9 cellular contexts compared by ENCODE assay signal in genomic region chr4:85968945-85969830, GRCh38.
DNase-seq lines count a peak whose midpoint lies in the region; ATAC-seq lines count a peak whose summit lies in the region.
"Had no signal": no experiment of that assay in that cellular context is flagged by ENCODE, and none has a peak within 500 bp of the region (broad histone marks: within the 10 kb centered on the region; RNA-seq: fewer than 3 reads in every experiment).

No MANE protein-coding gene starts in this region.

- H3K27ac Mint-ChIP-seq in memory B cell, result no peak overlapping the region
- H3K27ac Mint-ChIP-seq: activated naive CD8-positive, alpha-beta T cell treated with anti-CD3 and anti-CD28 coated beads, Interleukin-2, amount 10 ng/mL, durations not matched to agents 7 days and 5 days had no signal

- no peaks in the 10 kb centered on the region for H3K27me3 Mint-ChIP-seq in memory B cell
- H3K27me3 Mint-ChIP-seq: activated naive CD8-positive, alpha-beta T cell treated with anti-CD3 and anti-CD28 coated beads, Interleukin-2, amount 10 ng/mL, durations not matched to agents 7 days and 5 days had no signal

- H3K4me1 Mint-ChIP-seq in memory B cell, result peaks cover 10% of the 10 kb centered on the region
- H3K4me1 Mint-ChIP-seq: activated naive CD8-positive, alpha-beta T cell treated with anti-CD3 and anti-CD28 coated beads, Interleukin-2, amount 10 ng/mL, durations not matched to agents 7 days and 5 days had no signal

- peaks cover 6% of the 10 kb centered on the region for H3K9me3 Mint-ChIP-seq in memory B cell
- H3K9me3 Mint-ChIP-seq: activated naive CD8-positive, alpha-beta T cell treated with anti-CD3 and anti-CD28 coated beads, Interleukin-2, amount 10 ng/mL, durations not matched to agents 7 days and 5 days had no signal

- ATAC-seq in HG02973 (IDR thresholded peaks at IDR 0.05; ENCODE audit: unreplicated experiment) (peak; percentile 69), memory B cell (ENCODE audit: low read depth) (peak; percentile 62)

- no peak overlapping the region for H3K4me3 Mint-ChIP-seq in memory B cell
- H3K4me3 Mint-ChIP-seq: activated naive CD8-positive, alpha-beta T cell treated with anti-CD3 and anti-CD28 coated beads, Interleukin-2, amount 10 ng/mL, durations not matched to agents 7 days and 5 days had no signal

- DNase-seq in NCI-H526 (lab: John Stamatoyannopoulos, UW) (peak; percentile 7 to 55), NCI-H526 treated with DMSO at 0.1 percent for 48 hours (lab: John Stamatoyannopoulos, UW) (no peak), NCI-H345 treated with DMSO at 0.1 percent for 48 hours (lab: John Stamatoyannopoulos, UW; ENCODE audit: unreplicated experiment) (peak; percentile 14), cerebellar cortex (ENCODE audit: low spot score) (peak; percentile 48), memory B cell (ENCODE audit: low spot score in 2 of 2) (peak in 1 of 2 donors; percentile 33), GM19240 (ENCODE audit: insufficient read length, low spot score) (no peak), COLO668 (lab: John Stamatoyannopoulos, UW; ENCODE audit: unreplicated experiment) (no peak)
- DNase-seq: activated naive CD8-positive, alpha-beta T cell treated with anti-CD3 and anti-CD28 coated beads, Interleukin-2, amount 10 ng/mL, durations not matched to agents 7 days and 5 days had no signal

- peaks cover 20% of the 10 kb centered on the region for H3K36me3 Mint-ChIP-seq in memory B cell
- H3K36me3 Mint-ChIP-seq: activated naive CD8-positive, alpha-beta T cell treated with anti-CD3 and anti-CD28 coated beads, Interleukin-2, amount 10 ng/mL, durations not matched to agents 7 days and 5 days had no signal

Comparison
In these comparisons a context has a peak if more than half of its experiments do, and no peak if none do; other contexts are left out.
1. DNase-seq: peak in NCI-H526 (2 of 2), NCI-H345 treated with DMSO at 0.1 percent for 48 hours (single experiment) and cerebellar cortex (single experiment); none in NCI-H526 treated with DMSO at 0.1 percent for 48 hours (single experiment), GM19240 (single experiment) and COLO668 (single experiment).